8 cellular contexts compared by ENCODE assay signal in genomic region chr20:3237958-3238615, GRCh38. TPM values are rescaled to one million over a fixed set of nuclear protein-coding genes. Genes with fewer than 3 reads are reported as not detected.
A peak's percentile ranks its signal among the peaks of the same experiment; 100 is the strongest.
DNase-seq lines count a peak whose midpoint lies in the region; ATAC-seq and TF ChIP-seq lines count a peak whose summit lies in the region.

No MANE protein-coding gene starts in this region.

- TF ChIP-seq CTCF in GM23338 (conservative IDR thresholded peaks at IDR 0.05; ENCODE audit: low read depth in 2 of 2) (no peak), heart right ventricle (IDR thresholded peaks at IDR 0.05) (no peak)

- H3K4me1 ChIP-seq in GM23338 (ENCODE audit: insufficient read depth) (no peaks in the 10 kb centered on the region; the same call in 1 of the 2 replicates), heart right ventricle (peaks cover 9 to 26% (median 22%) of the 10 kb centered on the region in 9 donors), skeletal muscle satellite cell (ENCODE audit: control insufficient read depth, insufficient read depth, low read length) (peaks cover 20% of the 10 kb centered on the region)

- no peak overlapping the region for H3K27ac Mint-ChIP-seq in GM23338

- peak overlapping the region; percentile 96 for H2AFZ ChIP-seq in GM23338

- H3K9ac ChIP-seq in skeletal muscle satellite cell (ENCODE audit: low read depth, low read length) = peak overlapping the region; percentile 66

- no peaks in the 10 kb centered on the region for H3K9me3 Mint-ChIP-seq in GM23338

- H3K27ac ChIP-seq in GM23338 (ENCODE audit: low read depth) = no peak overlapping the region
- no peak overlapping the region for H3K27ac ChIP-seq in heart right ventricle

- H3K27me3 ChIP-seq in GM23338 (ENCODE audit: insufficient read depth) (peaks cover 46% of the 10 kb centered on the region), heart right ventricle (peaks cover 18 to 70% (median 50%) of the 10 kb centered on the region in 7 donors), skeletal muscle satellite cell (ENCODE audit: control insufficient read depth, insufficient read depth, low read length) (peaks cover 32% of the 10 kb centered on the region)

- ATAC-seq in GM23338 (peak; percentile 20), heart right ventricle (peak in 1 of 8 donors; percentile 3), HG03135 (IDR thresholded peaks at IDR 0.05; ENCODE audit: unreplicated experiment) (no peak)

- no peaks in the 10 kb centered on the region for H3K9me2 ChIP-seq in GM23338 (ENCODE audit: insufficient read depth)

- intact Hi-C loops in heart right ventricle (cut with DNase I) = no loop called here

- H3K4me3 Mint-ChIP-seq in GM23338 = peak overlapping the region; percentile 79

- 0 out of 2 replicates have a peak, but pooled peaks cover 6% of the 10 kb centered on the region for H3F3A ChIP-seq in GM23338 (replicated peaks; ENCODE audit: low read depth)

- peak overlapping the region; percentile 96 for H3K4me2 ChIP-seq in GM23338
- H3K4me2 ChIP-seq in skeletal muscle satellite cell (ENCODE audit: low read length) = peak overlapping the region; percentile 97

- H3K9me3 ChIP-seq in heart right ventricle = no peaks in the 10 kb centered on the region
- no peaks in the 10 kb centered on the region for H3K9me3 ChIP-seq in skeletal muscle satellite cell (replicated peaks; ENCODE audit: low read length)

- peaks cover 8% of the 10 kb centered on the region; the same call in 1 of the 3 replicates for H3K36me3 Mint-ChIP-seq in GM23338 (ENCODE audit: low read depth)

- no peaks in the 10 kb centered on the region; the same call in 1 of the 2 replicates for H4K20me1 ChIP-seq in GM23338 (replicated peaks; ENCODE audit: insufficient read depth)

- no peaks in the 10 kb centered on the region for H3K79me2 ChIP-seq in GM23338 (replicated peaks; ENCODE audit: insufficient read depth)

- peaks cover 21% of the 10 kb centered on the region for H3K4me1 Mint-ChIP-seq in GM23338

- peak; percentile 66 for DNase-seq in GM23338 (ENCODE audit: low spot score)
- DNase-seq in UCSD-AML1 (lab: John Stamatoyannopoulos, UW; ENCODE audit: unreplicated experiment) = peak; percentile 37
- DNase-seq in heart right ventricle = no peak
- no peak for DNase-seq in HK-2 (ENCODE audit: unreplicated experiment)
- no peak for DNase-seq in SIG-M5 (lab: John Stamatoyannopoulos, UW)
- no peak for DNase-seq in putamen (ENCODE audit: low spot score)

- H3K36me3 ChIP-seq in GM23338 (ENCODE audit: insufficient read depth) (no peaks in the 10 kb centered on the region), heart right ventricle (no peaks in the 10 kb centered on the region), skeletal muscle satellite cell (ENCODE audit: insufficient read depth, low read length) (no peaks in the 10 kb centered on the region)

- H3K4me3 ChIP-seq in GM23338 (peak overlapping the region; percentile 96), heart right ventricle (peak overlapping the region; percentile 51 to 80 (median 68)), skeletal muscle satellite cell (ENCODE audit: low read length) (peak overlapping the region; percentile 84)

- WGBS in heart right ventricle, 2 donors = 4% methylated on average over 53 to 59 of the region's 59 CpGs

- peaks cover 59% of the 10 kb centered on the region for H3K27me3 Mint-ChIP-seq in GM23338 (ENCODE audit: insufficient read depth, low read depth, poor library complexity)

TF ChIP-seq in GM23338, 12 proteins besides CTCF, POLR2A, EP300 and RAD21:
- no peak for TF ChIP-seq EZH2phosphoT487 (IDR thresholded peaks at IDR 0.05; ENCODE audit: unreplicated experiment)
- TF ChIP-seq POLR2AphosphoS5 (IDR thresholded peaks at IDR 0.05; ENCODE audit: low read depth) = peak; percentile 32; the same call in 1 of the 2 replicates
- TF ChIP-seq REST (IDR thresholded peaks at IDR 0.05; ENCODE audit: unreplicated experiment) = no peak
- no peak for TF ChIP-seq ETS1 (IDR thresholded peaks at IDR 0.05)
- TF ChIP-seq EZH2 (IDR thresholded peaks at IDR 0.05; ENCODE audit: low read depth, unreplicated experiment) = no peak
- no peak for TF ChIP-seq STAT1 (IDR thresholded peaks at IDR 0.05; ENCODE audit: unreplicated experiment)
- TF ChIP-seq ZNF331 (CRISPR knock-in tag; IDR thresholded peaks at IDR 0.05; ENCODE audit: low read depth) = no peak
- no peak for TF ChIP-seq NANOG (IDR thresholded peaks at IDR 0.05; ENCODE audit: borderline replicate concordance)

RNA-seq across cellular contexts. Expression of gene SLC4A11, which starts 0.9 kb away (rescaled TPM):
- 12.1 and 17.1 TPM in 2 replicates for total RNA-seq in GM23338 (2014; rRNA removed; shearing (Covaris generic))
- polyA plus RNA-seq in GM23338 (2016; fragmentation: Nextera tagmentation; extraction: Ambion mirVana) = 10.8 and 14.8 TPM in 2 replicates
- total RNA-seq in heart right ventricle = 1 to 10 TPM in 1 of 10 donors, under 1 TPM in 9; 0.06 to 1.6 (median 0.45) TPM
- polyA plus RNA-seq in heart right ventricle = under 1 TPM; 0.19 to 0.51 TPM
- total RNA-seq in skeletal muscle satellite cell (2012; rRNA removed) = 0.66 and 0.76 TPM in 2 replicates

RNA-seq across cellular contexts. Expression of gene ITPA, which starts 28.8 kb away (rescaled TPM):
- 45.3 and 57.5 TPM in 2 replicates for total RNA-seq in GM23338 (2014; rRNA removed; shearing (Covaris generic))
- polyA plus RNA-seq in GM23338 (2016; fragmentation: Nextera tagmentation; extraction: Ambion mirVana) (81.7 and 86.6 TPM in 2 replicates), heart right ventricle (10 to 100 TPM; 51.1 to 53.6 TPM)
- 10 to 100 TPM; 15.8 to 26.3 (median 21.5) TPM for total RNA-seq in heart right ventricle
- 32.3 and 38.0 TPM in 2 replicates for total RNA-seq in skeletal muscle satellite cell (2012; rRNA removed)

RNA-seq across cellular contexts. Expression of gene DDRGK1, which starts 33.6 kb away (rescaled TPM):
- total RNA-seq in GM23338 (2014; rRNA removed; shearing (Covaris generic)) = 34.8 and 44.0 TPM in 2 replicates
- polyA plus RNA-seq in GM23338 (2016; fragmentation: Nextera tagmentation; extraction: Ambion mirVana) (35.7 and 45.5 TPM in 2 replicates), heart right ventricle (10 to 100 TPM; 31.0 to 77.1 TPM)
- 10 to 100 TPM; 25.2 to 48.4 (median 29.4) TPM for total RNA-seq in heart right ventricle
- 17.0 and 29.4 TPM in 2 replicates for total RNA-seq in skeletal muscle satellite cell (2012; rRNA removed)

Comparison
In these comparisons a context has a peak if more than half of its experiments do, and no peak if none do; other contexts are left out.
1. DNase-seq: peak in GM23338 (single experiment) and UCSD-AML1 (single experiment); none in heart right ventricle (0 of 2), HK-2 (single experiment), SIG-M5 (single experiment) and putamen (single experiment).
2. Peak in every context shown above with its lines, with median percentiles within 50 percentile points of each other: H3K4me3 ChIP-seq.